In the genomic region with DNA sequence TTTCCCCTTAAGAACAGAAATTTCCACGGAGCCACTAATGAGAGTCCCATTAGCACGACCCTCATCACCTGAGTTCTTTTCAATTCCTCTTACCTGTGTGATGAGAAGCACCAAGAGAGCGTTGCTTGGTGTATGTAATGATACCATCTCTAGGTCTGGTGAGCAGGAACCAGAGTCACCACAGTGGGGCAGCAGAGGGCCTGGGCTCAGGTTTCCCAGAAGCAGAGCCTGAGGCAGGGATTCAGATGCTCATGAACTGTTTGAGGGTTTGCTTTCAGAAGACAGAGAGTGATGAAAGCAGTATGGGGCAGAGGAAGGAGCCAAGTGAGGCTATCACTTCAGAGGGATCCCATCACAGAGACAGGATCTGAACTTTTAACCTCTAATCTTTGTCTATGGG, we compare ENCODE assay signal across 1 cellular context.
TF ChIP-seq lines count a peak whose summit lies in the region.

No MANE protein-coding gene starts in this region.

TF ChIP-seq in A549, 52 proteins besides CTCF, POLR2A, EP300 and RAD21:
- TF ChIP-seq GATA3 (IDR thresholded peaks at IDR 0.05; ENCODE audit: borderline replicate concordance) = peak; percentile 43; the same call in 1 of the 2 replicates
- TF ChIP-seq SMC3 (IDR thresholded peaks at IDR 0.05) = peak; percentile 53; the same call in 2 of the 3 replicates
- TF ChIP-seq HDAC2 (IDR thresholded peaks at IDR 0.05) = no peak
TF ChIP-seq in A549: peak in this region for 2.
